Comparison of ENCODE assay signal across 8 cellular contexts in the genomic region with DNA sequence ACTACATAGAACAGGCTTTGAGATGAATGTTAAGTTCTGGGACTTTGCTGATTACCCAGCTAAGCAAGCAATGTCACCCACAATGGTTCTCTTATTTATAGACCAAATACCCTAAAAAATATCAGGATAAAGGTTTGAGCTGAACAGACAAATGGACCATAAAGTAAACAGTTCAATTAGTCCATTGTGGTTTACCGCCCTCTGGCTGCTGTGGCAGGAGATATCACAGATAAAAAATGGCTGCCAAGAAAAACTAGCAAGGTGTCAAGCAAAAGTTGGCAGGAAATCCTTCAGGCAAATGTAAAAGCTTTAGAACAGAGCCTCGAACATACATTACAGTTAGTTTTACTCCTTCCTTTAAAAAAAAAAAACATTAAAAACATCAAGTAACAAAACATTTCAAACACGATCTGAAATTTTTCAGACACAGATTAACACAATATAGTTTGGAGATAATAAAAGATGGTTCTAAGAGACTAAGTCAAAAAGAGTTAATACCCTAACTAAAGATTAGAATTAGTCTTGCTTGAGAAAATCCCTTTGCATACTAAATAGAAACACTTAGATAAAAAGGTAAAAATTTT. TPM values are rescaled to one million over a fixed set of nuclear protein-coding genes. Genes with fewer than 3 reads are reported as not detected.
A peak's percentile ranks its signal among the peaks of the same experiment; 100 is the strongest.
DNase-seq lines count a peak whose midpoint lies in the region; ATAC-seq, FAIRE-seq and TF ChIP-seq lines count a peak whose summit lies in the region.

No MANE protein-coding gene starts in this region.

- TF ChIP-seq CTCF in IMR-90 (conservative IDR thresholded peaks at IDR 0.05; ENCODE audit: low read depth, low read length): peak; percentile 64
- TF ChIP-seq CTCF in heart left ventricle (IDR thresholded peaks at IDR 0.05): peak; percentile 54 to 85 (median 74)
- TF ChIP-seq CTCF in gastrocnemius medialis (IDR thresholded peaks at IDR 0.05 in 4 of 5, conservative IDR thresholded peaks at IDR 0.05 in 1 of 5): peak; percentile 74 to 91 (median 82)

- TF ChIP-seq RAD21 in IMR-90 (IDR thresholded peaks at IDR 0.05; ENCODE audit: low read length): peak; percentile 68

- H3K9me3 ChIP-seq in IMR-90 (ENCODE audit: control insufficient read depth, insufficient read depth, low read length) (no peaks in the 10 kb centered on the region), heart left ventricle (no peaks in the 10 kb centered on the region), gastrocnemius medialis (no peaks in the 10 kb centered on the region)

- H2AK9ac ChIP-seq in IMR-90 (replicated peaks; ENCODE audit: low read depth, low read length, poor library complexity): no peak overlapping the region

- H3K14ac ChIP-seq in IMR-90 (replicated peaks; ENCODE audit: low read depth, low read length): no peak overlapping the region

- no peak overlapping the region for H3K4me2 ChIP-seq in IMR-90 (ENCODE audit: low read depth, low read length)

- H3K23ac ChIP-seq in IMR-90 (ENCODE audit: low read depth, low read length): no peak overlapping the region

- H2BK5ac ChIP-seq in IMR-90 (ENCODE audit: low read depth, low read length, poor library complexity, severe bottlenecking): no peak overlapping the region

- peak; percentile 75 for DNase-seq in DMS53 (lab: John Stamatoyannopoulos, UW)
- peak; percentile 54 for DNase-seq in IMR-90
- DNase-seq in RCC 7860 (ENCODE audit: low spot score): peak; percentile 40
- peak; percentile 29 for DNase-seq in activated naive CD4-positive, alpha-beta T cell treated with anti-CD3 and anti-CD28 coated beads, Interleukin-2, amount 50 U/mL, for 16 hours
- peak in 4 of 5 donors; percentile 42 to 50 (median 46) for DNase-seq in heart left ventricle
- DNase-seq in gastrocnemius medialis: peak; percentile 43 to 56

- H3K18ac ChIP-seq in IMR-90 (ENCODE audit: low read depth, low read length): no peak overlapping the region

- peak; percentile 78 for FAIRE-seq in RCC 7860 (lab: Jason Lieb, UNC)

- H3K4me1 ChIP-seq in IMR-90 (ENCODE audit: control insufficient read depth, insufficient read depth, low read length) (peaks cover 2% of the 10 kb centered on the region), heart left ventricle (peaks cover 0 to 60% (median 37%) of the 10 kb centered on the region in 12 donors), gastrocnemius medialis (peaks cover 51 to 64% of the 10 kb centered on the region in 2 donors)

- dilution Hi-C loops in IMR-90 (cut with HindIII; ENCODE audit: low sequenced_read_pairs, unreplicated experiment): no loop called here

- no peak overlapping the region for H4K91ac ChIP-seq in IMR-90 (ENCODE audit: insufficient read depth, low read depth, low read length)

- no TSS peak for BruUV-seq in IMR-90 (replicated peaks; lab: Mats Ljungman, UMichigan)

- H4K8ac ChIP-seq in IMR-90 (ENCODE audit: low read depth in 2 of 2, low read length in 2 of 2): no peak overlapping the region

- CTCF ChIA-PET in IMR-90 (lab: Yijun Ruan, JAX): interaction anchor here (0.6 to 1.2 kb wide), 2 partner anchors 226 to 342 kb away, joined by 3 read pairs; no protein-coding TSS in a partner anchor

- H3K4ac ChIP-seq in IMR-90 (ENCODE audit: low read depth, low read length): no peak overlapping the region

- H3K9me1 ChIP-seq in IMR-90 (ENCODE audit: insufficient read depth, low read length): peaks cover 5% of the 10 kb centered on the region; the same call in 1 of the 2 replicates

- H4K20me1 ChIP-seq in IMR-90 (ENCODE audit: insufficient read depth, low read length): peaks cover 74% of the 10 kb centered on the region

- H3K36me3 ChIP-seq in IMR-90 (ENCODE audit: control insufficient read depth, insufficient read depth, low read length) (no peaks in the 10 kb centered on the region), heart left ventricle (no peaks in the 10 kb centered on the region), gastrocnemius medialis (no peaks in the 10 kb centered on the region)

- no peak overlapping the region for H2AFZ ChIP-seq in IMR-90 (replicated peaks; ENCODE audit: low read length, poor library complexity)

- H3K27me3 ChIP-seq in IMR-90 (ENCODE audit: control insufficient read depth, insufficient read depth, low read length): no peaks in the 10 kb centered on the region
- H3K27me3 ChIP-seq in heart left ventricle: no peaks in the 10 kb centered on the region
- no peaks in the 10 kb centered on the region for H3K27me3 ChIP-seq in gastrocnemius medialis

- intact Hi-C loops in IMR-90 (cut with micrococcal nuclease) (loop anchor here (5.0 kb wide), 2 partner anchors 94 to 219 kb away; no protein-coding TSS in a partner anchor), heart left ventricle (cut with DNase I) (loop anchor here in 9 of 10 donors (2.0 to 10.0 kb wide), 8 partner anchors 36 to 469 kb away; no protein-coding TSS in a partner anchor), gastrocnemius medialis (cut with DNase I; ENCODE audit: low total_unique reads) (loop anchor here (1.0 to 5.0 kb wide), 5 partner anchors 93 to 363 kb away; no protein-coding TSS in a partner anchor)

- H3K4me3 ChIP-seq in IMR-90 (ENCODE audit: insufficient read depth, low read depth, low read length): no peak overlapping the region
- H3K4me3 ChIP-seq in heart left ventricle: no peak overlapping the region
- H3K4me3 ChIP-seq in gastrocnemius medialis: no peak overlapping the region

- WGBS in IMR-90 (ENCODE audit: extremely low coverage in 2 of 2, insufficient read length in 1 of 2), 2 experiments: 0 to 88% methylated on average over 1 of the region's 3 CpGs
- 5 to 9% (median 8%) methylated on average over 3 of the region's 3 CpGs for WGBS in heart left ventricle, 4 donors

- no peak overlapping the region for H3K27ac ChIP-seq in IMR-90 (ENCODE audit: insufficient read depth, low read length)
- peak overlapping the region in 3 of 12 donors; percentile 14 to 18 (median 15) for H3K27ac ChIP-seq in heart left ventricle
- peak overlapping the region; percentile 4 to 73 (median 44) for H3K27ac ChIP-seq in gastrocnemius medialis

- H3K56ac ChIP-seq in IMR-90 (ENCODE audit: extremely low read depth, insufficient read depth, low read length): no peak overlapping the region

- no peak overlapping the region for H2BK20ac ChIP-seq in IMR-90 (ENCODE audit: low read depth, low read length)

- H2BK120ac ChIP-seq in IMR-90 (ENCODE audit: low read depth, low read length): no peak overlapping the region

- no peak overlapping the region for H4K5ac ChIP-seq in IMR-90 (ENCODE audit: low read depth, low read length)

- in situ Hi-C loops in IMR-90 (cut with MboI; ENCODE audit: low sequenced_read_pairs) (no loop called here), gastrocnemius medialis (cut with MboI; ENCODE audit: low sequenced_read_pairs in 4 of 4) (loop anchor here (5.0 to 25.0 kb wide), 4 partner anchors 91 to 239 kb away; no protein-coding TSS in a partner anchor)

- no peak overlapping the region for H2BK15ac ChIP-seq in IMR-90 (ENCODE audit: low read depth, low read length)

- POLR2A ChIA-PET in IMR-90 (lab: Charles Lee; ENCODE audit: unreplicated experiment): no interaction called here

- H2AK5ac ChIP-seq in IMR-90 (ENCODE audit: low read depth, low read length): no peak overlapping the region

- H3K9ac ChIP-seq in IMR-90 (ENCODE audit: low read depth, low read length): no peak overlapping the region

- peak; percentile 40; the same call in 1 of the 2 replicates for ATAC-seq in IMR-90 (ENCODE audit: low read depth)
- peak; percentile 25 to 84 (median 64) for ATAC-seq in heart left ventricle
- peak; percentile 80 to 82 for ATAC-seq in gastrocnemius medialis
- no peak for ATAC-seq in HG03139 (IDR thresholded peaks at IDR 0.05; ENCODE audit: unreplicated experiment)
- no peak for ATAC-seq in GM19397 (IDR thresholded peaks at IDR 0.05; ENCODE audit: unreplicated experiment)

- TF ChIP-seq POLR2A in IMR-90 (IDR thresholded peaks at IDR 0.05; ENCODE audit: low read depth, low read length) (no peak), heart left ventricle (IDR thresholded peaks at IDR 0.05) (no peak), gastrocnemius medialis (IDR thresholded peaks at IDR 0.05) (no peak)

- peaks cover 13 to 58% of the 10 kb centered on the region in 2 experiments for H3K79me1 ChIP-seq in IMR-90 (ENCODE audit: low read depth in 1 of 2, low read length in 2 of 2)

TF ChIP-seq in IMR-90, 13 proteins besides CTCF, POLR2A, EP300 and RAD21:
- TF ChIP-seq FOS (IDR thresholded peaks at IDR 0.05; ENCODE audit: low read depth, low read length) (no peak), SMC3 (IDR thresholded peaks at IDR 0.05; ENCODE audit: low read depth, low read length) (peak; percentile 77), USF2 (IDR thresholded peaks at IDR 0.05; ENCODE audit: low read depth, low read length) (no peak)
- TF ChIP-seq, protein P1, sequence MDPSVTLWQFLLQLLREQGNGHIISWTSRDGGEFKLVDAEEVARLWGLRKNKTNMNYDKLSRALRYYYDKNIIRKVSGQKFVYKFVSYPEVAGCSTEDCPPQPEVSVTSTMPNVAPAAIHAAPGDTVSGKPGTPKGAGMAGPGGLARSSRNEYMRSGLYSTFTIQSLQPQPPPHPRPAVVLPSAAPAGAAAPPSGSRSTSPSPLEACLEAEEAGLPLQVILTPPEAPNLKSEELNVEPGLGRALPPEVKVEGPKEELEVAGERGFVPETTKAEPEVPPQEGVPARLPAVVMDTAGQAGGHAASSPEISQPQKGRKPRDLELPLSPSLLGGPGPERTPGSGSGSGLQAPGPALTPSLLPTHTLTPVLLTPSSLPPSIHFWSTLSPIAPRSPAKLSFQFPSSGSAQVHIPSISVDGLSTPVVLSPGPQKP (IDR thresholded peaks at IDR 0.05; ENCODE audit: borderline replicate concordance, low read depth, low read length): no peak

RNA-seq across cellular contexts. Expression of gene MED13L, which starts 41.3 kb away (rescaled TPM):
- total RNA-seq in IMR-90 (2012; rRNA removed): 49.1 and 93.3 TPM in 2 replicates
- 17.9 and 18.1 TPM in 2 replicates for polyA plus RNA-seq in IMR-90 (2012; rRNA removed)
- 7.7 and 9.4 TPM in 2 replicates for polyA plus RNA-seq in IMR-90 (2012; cell fraction: cytosol; rRNA removed)
- polyA plus RNA-seq in IMR-90 (2012; cell fraction: nucleus; rRNA removed; ENCODE audit: low replicate concordance): 15.3 and 42.2 TPM in 2 replicates
- 10 to 100 TPM; 48.6 to 84.1 (median 68.7) TPM for total RNA-seq in heart left ventricle
- 10 to 100 TPM; 12.2 to 20.1 TPM for polyA plus RNA-seq in heart left ventricle
- 10 to 100 TPM; 59.5 to 92.6 (median 74.1) TPM for total RNA-seq in gastrocnemius medialis

Comparison
In these comparisons a context has a peak if more than half of its experiments do, and no peak if none do; other contexts are left out.
1. ATAC-seq: peak in IMR-90 (single experiment), heart left ventricle (4 of 4) and gastrocnemius medialis (2 of 2); none in HG03139 (single experiment) and GM19397 (single experiment).
2. Peak in every context shown above with its lines, with median percentiles within 50 percentile points of each other: DNase-seq and CTCF ChIP-seq.